Comparison of ENCODE assay signal across 1 cellular context in genomic region chr1:100661176-100661575, GRCh38.
TF ChIP-seq lines count a peak whose summit lies in the region.

No MANE protein-coding gene starts in this region.

TF ChIP-seq in H1, 55 proteins besides CTCF, POLR2A, EP300 and RAD21:
- TF ChIP-seq ASH2L (IDR thresholded peaks at IDR 0.05; ENCODE audit: low read length) (no peak), SIN3A (conservative IDR thresholded peaks at IDR 0.05 in 1 of 2, IDR thresholded peaks at IDR 0.05 in 1 of 2; ENCODE audit: low read depth in 1 of 2, low read length in 2 of 2) (no peak), CBX5 (IDR thresholded peaks at IDR 0.05; ENCODE audit: low read depth, low read length) (no peak), RFX5 (IDR thresholded peaks at IDR 0.05; ENCODE audit: borderline replicate concordance, low read depth, low read length) (no peak), JUND (IDR thresholded peaks at IDR 0.05; ENCODE audit: low read length) (no peak)
TF ChIP-seq in H1: peak in this region for 0.
